11 cellular contexts compared by ENCODE assay signal in genomic region chr7:117435475-117436043, GRCh38. TPM values are rescaled to one million over a fixed set of nuclear protein-coding genes. Genes with fewer than 3 reads are reported as not detected.
DNase-seq lines count a peak whose midpoint lies in the region; ATAC-seq, FAIRE-seq and TF ChIP-seq lines count a peak whose summit lies in the region.
"Had no signal": no experiment of that assay in that cellular context is flagged by ENCODE, and none has a peak within 500 bp of the region (broad histone marks: within the 10 kb centered on the region; RNA-seq: fewer than 3 reads in every experiment).

No MANE protein-coding gene starts in this region.

- H3K4me3 ChIP-seq in RWPE2 (ENCODE audit: severe bottlenecking) (no peak overlapping the region), kidney (ENCODE audit: low read length in 2 of 2) (no peak overlapping the region), lower leg skin (ENCODE audit: low read depth, poor library complexity, severe bottlenecking) (no peak overlapping the region)
- H3K4me3 ChIP-seq: BLaER1 had no signal

- TF ChIP-seq CTCF in Calu3 (IDR thresholded peaks at IDR 0.05; ENCODE audit: unreplicated experiment) (no peak), RWPE2 (IDR thresholded peaks at IDR 0.05; ENCODE audit: poor library complexity, severe bottlenecking) (no peak), kidney (IDR thresholded peaks at IDR 0.05; ENCODE audit: borderline replicate concordance, extremely low read depth, insufficient read depth) (no peak), lower leg skin (IDR thresholded peaks at IDR 0.05) (no peak)

- H3K27ac ChIP-seq in RWPE2 (ENCODE audit: poor library complexity, severe bottlenecking), result no peak overlapping the region
- H3K27ac ChIP-seq in kidney (ENCODE audit: low read depth in 2 of 2, low read length in 2 of 2), result no peak overlapping the region
- H3K27ac ChIP-seq: BLaER1 had no signal

- 47 to 51% methylated on average over 2 of the region's 2 CpGs for WGBS in lower leg skin, 2 donors

- H3K9me3 ChIP-seq in RWPE2 (ENCODE audit: severe bottlenecking), result no peaks in the 10 kb centered on the region
- H3K9me3 ChIP-seq in kidney (ENCODE audit: control insufficient read depth in 1 of 2, low read length in 2 of 2), result no peaks in the 10 kb centered on the region
- H3K9me3 ChIP-seq: BLaER1 had no signal

- H3K4me3 Mint-ChIP-seq in Calu3 (ENCODE audit: low read depth, unreplicated experiment), result peak overlapping the region; percentile 13

- DNase-seq in Calu3, result peak; percentile 60
- DNase-seq in GM19239 (ENCODE audit: insufficient read length, low spot score), result no peak
- DNase-seq in RWPE2 (ENCODE audit: low spot score), result no peak
- no peak for DNase-seq in head of caudate nucleus
- DNase-seq in kidney, result no peak
- no peak for DNase-seq in stimulated activated CD4-positive, alpha-beta T cell treated with anti-CD3 and anti-CD28 coated beads, Interleukin-4, amount 100 ng/mL, for 1 hour
- no peak for DNase-seq in lower leg skin (ENCODE audit: low spot score in 2 of 2)
- DNase-seq: activated CD4-positive, alpha-beta T cell treated with anti-CD3 and anti-CD28 coated beads for 4 hours; NCI-H82 had no signal

- FAIRE-seq in GM19239 (lab: Jason Lieb, UNC), result peak; percentile 80
- FAIRE-seq in kidney (lab: Jason Lieb, UNC), result no peak

- CTCF ChIA-PET in Calu3 (lab: Charles Lee), result interaction anchor here (0.6 to 1.3 kb wide), 6 partner anchors 10 to 205 kb away, joined by 3 to 16 read pairs (median 4); partner anchors contain the start of gene CFTR

- peak; percentile 85 for ATAC-seq in HG02943 (IDR thresholded peaks at IDR 0.05; ENCODE audit: low read depth, unreplicated experiment)
- ATAC-seq in RWPE2 (ENCODE audit: low read depth), result peak; percentile 25; the same call in 1 of the 3 replicates

- peaks cover 51% of the 10 kb centered on the region for H3K4me1 Mint-ChIP-seq in Calu3 (ENCODE audit: low read depth, unreplicated experiment)

- TF ChIP-seq POLR2A in lower leg skin (IDR thresholded peaks at IDR 0.05), result no peak

- H3K9me3 Mint-ChIP-seq in Calu3 (ENCODE audit: low read depth, unreplicated experiment), result peaks cover 4% of the 10 kb centered on the region

- no peaks in the 10 kb centered on the region for H3K27me3 ChIP-seq in RWPE2 (ENCODE audit: insufficient read depth, poor library complexity, severe bottlenecking)
- H3K27me3 ChIP-seq: BLaER1 had no signal

- peaks cover 17% of the 10 kb centered on the region for H3K36me3 Mint-ChIP-seq in Calu3 (ENCODE audit: insufficient read depth, unreplicated experiment)

- no peaks in the 10 kb centered on the region for H3K36me3 ChIP-seq in RWPE2 (ENCODE audit: low read depth)
- H3K36me3 ChIP-seq in kidney (ENCODE audit: control insufficient read depth in 1 of 2, insufficient read depth in 2 of 2, low read length in 2 of 2), result no peaks in the 10 kb centered on the region
- H3K36me3 ChIP-seq: BLaER1 had no signal

- H3K4me1 ChIP-seq in RWPE2 (ENCODE audit: insufficient read depth, poor library complexity, severe bottlenecking), result no peaks in the 10 kb centered on the region
- H3K4me1 ChIP-seq in kidney (ENCODE audit: control insufficient read depth in 1 of 2, insufficient read depth in 1 of 2, low read depth in 1 of 2, low read length in 2 of 2), result no peaks in the 10 kb centered on the region

- peak overlapping the region; percentile 98 for H3K27ac Mint-ChIP-seq in Calu3 (ENCODE audit: unreplicated experiment)

- no TSS peak for BruUV-seq in Calu3 (replicated peaks; lab: Mats Ljungman, UMichigan)

- no peaks in the 10 kb centered on the region for H3K27me3 Mint-ChIP-seq in Calu3 (ENCODE audit: unreplicated experiment)

- no peak overlapping the region for H3K9ac ChIP-seq in kidney (ENCODE audit: low read length in 2 of 2)
- H3K9ac ChIP-seq: BLaER1 had no signal

- intact Hi-C loops in Calu3 (cut with micrococcal nuclease; ENCODE audit: unreplicated experiment), result loop anchor here (1.0 to 2.0 kb wide), 3 partner anchors 10 to 46 kb away; no protein-coding TSS in a partner anchor
- intact Hi-C loops in head of caudate nucleus (cut with DNase I), result no loop called here
- intact Hi-C loops in kidney (cut with DNase I), result no loop called here
- intact Hi-C loops in lower leg skin (cut with DNase I; ENCODE audit: low total_unique reads), result no loop called here

RNA-seq across cellular contexts. Expression of gene ASZ1, which starts 8.3 kb away (rescaled TPM):
- total RNA-seq in Calu3 (2022), result not detected in 2 replicates
- total RNA-seq in kidney, result not detected
- polyA plus RNA-seq in kidney (ENCODE audit: insufficient read depth, low read depth, low replicate concordance), result not detected
- total RNA-seq in lower leg skin, result not detected

RNA-seq across cellular contexts. Expression of gene CFTR, which starts 44.3 kb away (rescaled TPM):
- total RNA-seq in Calu3 (2022) (267 and 502 TPM in 2 replicates), kidney (12.8 TPM), lower leg skin (10 to 100 TPM in 1 of 4 donors, 1 to 10 TPM in 2, under 1 TPM in 1; 0.80 to 11.7 (median 5.0) TPM)
- polyA plus RNA-seq in kidney (ENCODE audit: insufficient read depth, low read depth, low replicate concordance), result 2.5 TPM

Comparison
In these comparisons a context has a peak if more than half of its experiments do, and no peak if none do; other contexts are left out.
1. RNA of gene CFTR, which starts 44.3 kb away (total RNA-seq): 267 to 502 TPM in Calu3; 12.8 TPM in kidney (single experiment) and 0.80 to 11.7 TPM in lower leg skin; every median in the first group is over 10 times any median in the second.